Comparison of ENCODE assay signal across 23 cellular contexts in genomic region chr22:26806445-26807170, GRCh38.
"Had no signal": no experiment of that assay in that cellular context is flagged by ENCODE, and none has a peak within 500 bp of the region (broad histone marks: within the 10 kb centered on the region; RNA-seq: fewer than 3 reads in every experiment).

No MANE protein-coding gene starts in this region.

- H3K9me3 ChIP-seq: ascending aorta, body of pancreas had no signal

- H3K27me3 ChIP-seq: ascending aorta, body of pancreas had no signal

- H3K4me3 ChIP-seq: ascending aorta, body of pancreas, K562 had no signal

- H3K36me3 ChIP-seq: ascending aorta had no signal

- DNase-seq: activated CD4-positive, alpha-beta T cell treated with anti-CD3 and anti-CD28 coated beads for 1 hour; activated CD4-positive, alpha-beta T cell treated with anti-CD3 and anti-CD28 coated beads, Interleukin-2, amount 10 ng/mL, durations not matched to agents 24 days and 14 days; activated CD4-positive, alpha-beta T cell treated with anti-CD3 and anti-CD28 coated beads, Interleukin-2, amount 50 U/mL, for 48 hours; activated CD8-positive, alpha-beta memory T cell treated with anti-CD3 and anti-CD28 coated beads for 24 hours; activated effector memory CD4-positive, alpha-beta T cell treated with anti-CD3 and anti-CD28 coated beads, Interleukin-2, amount 50 U/mL, for 16 hours; activated naive CD4-positive, alpha-beta T cell treated with Interleukin-2 at 50 U/mL for 16 hours; activated naive CD8-positive, alpha-beta T cell treated with anti-CD3 and anti-CD28 coated beads, Interleukin-2, amount 50 U/mL, for 24 hours; activated T-cell treated with anti-CD3 and anti-CD28 coated beads, Interleukin-2, amount 50 U/mL, for 4 hours; amniotic stem cell; body of pancreas; central memory CD4-positive, alpha-beta T cell; Karpas-422; MM.1S; NCI-H1105 treated with DMSO at 0.1 percent for 48 hours; NCI-H1694; NCI-H2029; NCI-H524; PC-3; SHP77 treated with DMSO at 0.1 percent for 48 hours; T-helper 17 cell; T-helper 9 cell had no signal

- H3K27ac ChIP-seq: ascending aorta, body of pancreas had no signal
